22 cellular contexts compared by ENCODE assay signal in genomic region chr7:65976659-65977196, GRCh38. TPM values are rescaled to one million over a fixed set of nuclear protein-coding genes. Genes with fewer than 3 reads are reported as not detected.
DNase-seq lines count a peak whose midpoint lies in the region; ATAC-seq, FAIRE-seq and TF ChIP-seq lines count a peak whose summit lies in the region.
"Had no signal": no experiment of that assay in that cellular context is flagged by ENCODE, and none has a peak within 500 bp of the region (broad histone marks: within the 10 kb centered on the region; RNA-seq: fewer than 3 reads in every experiment).

No MANE protein-coding gene starts in this region.

- peaks cover 14% of the 10 kb centered on the region for H3K4me1 ChIP-seq in lower lobe of right lung
- H3K4me1 ChIP-seq: SJCRH30 had no signal

- no peak overlapping the region for H3K4me3 ChIP-seq in bronchial epithelial cell (ENCODE audit: low read depth, low read length)
- H3K4me3 ChIP-seq in lower lobe of right lung, result no peak overlapping the region
- H3K4me3 ChIP-seq: GM23248, SJCRH30 had no signal

- DNase-seq in bronchial epithelial cell (ENCODE audit: low read depth) (no peak), lower lobe of right lung (peak; percentile 36), DMS53 (lab: John Stamatoyannopoulos, UW) (no peak), HUDEP-2 (lab: John Stamatoyannopoulos, UW; ENCODE audit: unreplicated experiment in 76 of 76) (no peak), NCI-H748 (lab: John Stamatoyannopoulos, UW; ENCODE audit: unreplicated experiment) (no peak)
- DNase-seq: C1 segment of cervical spinal cord; CD8-positive, alpha-beta memory T cell; DND-41; GM23248; NCI-H1417; NCI-H187; NCI-H2227 treated with DMSO at 0.1 percent for 48 hours; NCI-H510A treated with DMSO at 0.1 percent for 48 hours; NCI-H82; OCI-M1; RPMI8226; SJCRH30 had no signal

- TF ChIP-seq CTCF in bronchial epithelial cell (IDR thresholded peaks at IDR 0.05; ENCODE audit: insufficient read depth, low read length, severe bottlenecking) (no peak), lower lobe of right lung (IDR thresholded peaks at IDR 0.05) (no peak)

- H3K27me3 ChIP-seq in bronchial epithelial cell (ENCODE audit: control insufficient read depth, insufficient read depth, low read length) (no peaks in the 10 kb centered on the region), lower lobe of right lung (ENCODE audit: low read depth) (no peaks in the 10 kb centered on the region)
- H3K27me3 ChIP-seq: SJCRH30 had no signal

- no peaks in the 10 kb centered on the region for H3K9me3 ChIP-seq in lower lobe of right lung
- H3K9me3 ChIP-seq: SJCRH30 had no signal

- peak; percentile 91 for FAIRE-seq in bronchial epithelial cell (lab: Jason Lieb, UNC)
- FAIRE-seq: D721Med had no signal

- peaks cover 10% of the 10 kb centered on the region for H3K36me3 ChIP-seq in bronchial epithelial cell (ENCODE audit: control insufficient read depth, insufficient read depth, low read length)
- H3K36me3 ChIP-seq in lower lobe of right lung, result peaks cover 72% of the 10 kb centered on the region

- ATAC-seq in lower lobe of right lung (no peak), HG02973 (IDR thresholded peaks at IDR 0.05; ENCODE audit: unreplicated experiment) (no peak)
- ATAC-seq: HCT116 had no signal

- H3K27ac ChIP-seq in lower lobe of right lung, result no peak overlapping the region
- H3K27ac ChIP-seq: GM23248, KMS-11, SJCRH30 had no signal

- intact Hi-C loops in lower lobe of right lung (cut with DNase I), result no loop called here

TF ChIP-seq in PFSK-1, 5 proteins besides CTCF, POLR2A, EP300 and RAD21:
- no peak for TF ChIP-seq REST (IDR thresholded peaks at IDR 0.05; ENCODE audit: insufficient read depth in 1 of 2, low read depth in 2 of 2, low read length in 2 of 2)
- TF ChIP-seq POLR2AphosphoS5 (IDR thresholded peaks at IDR 0.05; ENCODE audit: low read depth, low read length), result peak; percentile 26; the same call in 1 of the 2 replicates

RNA-seq across cellular contexts. Expression of gene GUSB, which starts 5.3 kb away (rescaled TPM):
- polyA plus RNA-seq in PFSK-1 (2012; ENCODE audit: insufficient read length, low read depth), result 166 TPM
- 22.7 and 24.0 TPM in 2 replicates for total RNA-seq in bronchial epithelial cell
- total RNA-seq in lower lobe of right lung, result 88.6 TPM
